8 cellular contexts compared by ENCODE assay signal in genomic region chr22:37419916-37420655, GRCh38. TPM values are rescaled to one million over a fixed set of nuclear protein-coding genes. Genes with fewer than 3 reads are reported as not detected.
A peak's percentile ranks its signal among the peaks of the same experiment; 100 is the strongest.
DNase-seq lines count a peak whose midpoint lies in the region; ATAC-seq and TF ChIP-seq lines count a peak whose summit lies in the region.

No MANE protein-coding gene starts in this region.

- H3K4me3 ChIP-seq in BLaER1 (peak overlapping the region; percentile 61), NT2/D1 (ENCODE audit: insufficient read length, low read depth) (peak overlapping the region; percentile 53), coronary artery (peak overlapping the region; percentile 64), muscle layer of duodenum (ENCODE audit: low read depth in 1 of 2, low read length in 2 of 2) (peak overlapping the region; percentile 21 to 31)

- no peak for DNase-seq in NT2/D1 (ENCODE audit: low read depth, low spot score)
- DNase-seq in coronary artery (ENCODE audit: low spot score), result no peak
- DNase-seq in mesenteric fat pad (ENCODE audit: low spot score), result no peak
- DNase-seq in GOT3 (lab: John Stamatoyannopoulos, UW), result no peak
- DNase-seq in NCI-H2107 treated with DMSO at 0.1 percent for 48 hours (lab: John Stamatoyannopoulos, UW; ENCODE audit: unreplicated experiment), result no peak

- H3K4me1 ChIP-seq in BLaER1, result peaks cover 60% of the 10 kb centered on the region
- H3K4me1 ChIP-seq in NT2/D1 (ENCODE audit: insufficient read depth, insufficient read length), result peaks cover 14% of the 10 kb centered on the region
- peaks cover 0 to 17% of the 10 kb centered on the region in 2 donors for H3K4me1 ChIP-seq in muscle layer of duodenum (ENCODE audit: control insufficient read depth in 1 of 2, insufficient read depth in 2 of 2, low read length in 2 of 2)

- peaks cover 88% of the 10 kb centered on the region for H4K20me1 ChIP-seq in BLaER1

- no peak overlapping the region for H3K27ac ChIP-seq in BLaER1
- no peak overlapping the region for H3K27ac ChIP-seq in coronary artery
- no peak overlapping the region for H3K27ac ChIP-seq in muscle layer of duodenum (ENCODE audit: low read length)

- ATAC-seq in HG03135 (IDR thresholded peaks at IDR 0.05; ENCODE audit: unreplicated experiment), result no peak

- peaks cover 81% of the 10 kb centered on the region for H3K27me3 ChIP-seq in BLaER1
- H3K27me3 ChIP-seq in NT2/D1 (ENCODE audit: insufficient read depth, insufficient read length), result peaks cover 38% of the 10 kb centered on the region
- H3K27me3 ChIP-seq in muscle layer of duodenum (ENCODE audit: low read depth, low read length), result peaks cover 34% of the 10 kb centered on the region

- H3K9ac ChIP-seq in BLaER1 (no peak overlapping the region), NT2/D1 (ENCODE audit: insufficient read length, low read depth) (peak overlapping the region; percentile 76)

- peak overlapping the region; percentile 83 for H3K4me2 ChIP-seq in BLaER1

- no peaks in the 10 kb centered on the region for H3K9me3 ChIP-seq in BLaER1
- H3K9me3 ChIP-seq in NT2/D1 (ENCODE audit: insufficient read depth, low read length), result no peaks in the 10 kb centered on the region
- no peaks in the 10 kb centered on the region for H3K9me3 ChIP-seq in muscle layer of duodenum (ENCODE audit: control insufficient read depth in 1 of 2, low read length in 2 of 2)

- TF ChIP-seq CTCF in coronary artery (IDR thresholded peaks at IDR 0.05), result no peak

- H3K36me3 ChIP-seq in BLaER1, result no peaks in the 10 kb centered on the region
- H3K36me3 ChIP-seq in NT2/D1 (ENCODE audit: insufficient read depth, insufficient read length, low read length), result no peaks in the 10 kb centered on the region
- H3K36me3 ChIP-seq in muscle layer of duodenum (ENCODE audit: control insufficient read depth in 1 of 2, insufficient read depth in 2 of 2, low read length in 2 of 2), result no peaks in the 10 kb centered on the region

RNA-seq across cellular contexts. Expression of gene ELFN2, which starts 7.2 kb away (rescaled TPM):
- total RNA-seq in mesenteric fat pad, result not detected
